ENCODE assay signal across 16 cellular contexts in genomic region chr9:87292449-87293191, GRCh38.
"Had no signal": no experiment of that assay in that cellular context is flagged by ENCODE, and none has a peak within 500 bp of the region (broad histone marks: within the 10 kb centered on the region; RNA-seq: fewer than 3 reads in every experiment).

No MANE protein-coding gene starts in this region.

- H3K27ac Mint-ChIP-seq: activated naive CD4-positive, alpha-beta T cell treated with anti-CD3 and anti-CD28 coated beads, Interleukin-2, amount 50 U/mL, for 72 hours; activated T-helper 1 cell treated with anti-CD3 and anti-CD28 coated beads, Interleukin-12 subunit alpha, Interleukin-12 subunit beta, Interleukin-2, Interleukin-4 antibody, amounts not matched to agents 30 ng/mL and 10 ng/mL and 1 ng/mL, durations not matched to agents 14 hours and 24 hours and 36 hours; immature natural killer cell; neural progenitor cell; progenitor cell of endocrine pancreas had no signal

- H3K4me3 ChIP-seq: coronary artery, neural progenitor cell, tibial artery had no signal

- H3K4me3 Mint-ChIP-seq: activated T-helper 1 cell treated with anti-CD3 and anti-CD28 coated beads, Interleukin-12 subunit alpha, Interleukin-12 subunit beta, Interleukin-2, Interleukin-4 antibody, amounts not matched to agents 30 ng/mL and 10 ng/mL and 1 ng/mL, durations not matched to agents 14 hours and 24 hours and 36 hours; central memory CD8-positive, alpha-beta T cell; immature natural killer cell; neural progenitor cell had no signal

- H3K9me3 Mint-ChIP-seq: activated T-helper 1 cell treated with anti-CD3 and anti-CD28 coated beads, Interleukin-12 subunit alpha, Interleukin-12 subunit beta, Interleukin-2, Interleukin-4 antibody, amounts not matched to agents 30 ng/mL and 10 ng/mL and 1 ng/mL, durations not matched to agents 14 hours and 24 hours and 36 hours; central memory CD8-positive, alpha-beta T cell had no signal

- DNase-seq: activated CD4-positive, alpha-beta T cell treated with anti-CD3 and anti-CD28 coated beads, Interleukin-2, amount 50 U/mL, for 48 hours; activated gamma-delta T cell treated with Interleukin-2 at 50 U/mL for 16 hours; activated T-cell treated with anti-CD3 and anti-CD28 coated beads for 4 hours; amygdala; immature natural killer cell; left ventricle myocardium superior; stimulated activated naive CD8-positive, alpha-beta T cell treated with anti-CD3 and anti-CD28 coated beads, Interleukin-15, Interleukin-2, amounts not matched to agents 100 U/mL and 50 U/mL, for 24 hours; substantia nigra; tibial artery; WERI-Rb-1 had no signal

- H3K36me3 Mint-ChIP-seq: activated naive CD4-positive, alpha-beta T cell treated with anti-CD3 and anti-CD28 coated beads, Interleukin-2, amount 50 U/mL, for 72 hours; immature natural killer cell; neural progenitor cell had no signal

- H3K4me1 Mint-ChIP-seq: central memory CD8-positive, alpha-beta T cell; immature natural killer cell had no signal
